ENCODE assay signal across 28 cellular contexts in the genomic region with DNA sequence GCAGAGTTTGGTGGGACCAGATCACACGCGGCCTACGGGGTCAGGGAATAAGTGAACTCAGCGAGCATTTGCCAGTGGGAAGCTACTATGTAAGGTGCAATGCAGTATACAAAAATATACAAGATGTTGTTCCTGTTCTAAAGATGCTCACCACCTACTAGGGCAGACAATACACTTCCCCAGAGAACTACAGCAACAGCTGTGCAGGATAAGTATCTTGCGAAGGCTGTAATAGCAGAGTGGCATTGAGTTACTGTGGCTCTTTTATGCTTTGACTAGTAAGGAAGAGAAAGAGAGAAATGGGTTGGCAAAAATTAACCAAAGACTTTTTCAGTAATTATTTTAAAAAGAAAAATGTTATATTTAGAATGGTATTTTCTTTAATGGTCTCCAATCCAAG.
"Had no signal": no experiment of that assay in that cellular context is flagged by ENCODE, and none has a peak within 500 bp of the region (broad histone marks: within the 10 kb centered on the region; RNA-seq: fewer than 3 reads in every experiment).

No MANE protein-coding gene starts in this region.

- H3K4me1 Mint-ChIP-seq: memory B cell; naive thymus-derived CD4-positive, alpha-beta T cell; nephron progenitor cell; stimulated activated memory B cell treated with anti-CD40 and anti-IgM and Interleukin-4, amounts not matched to agents 10 μg/mL and 1 μg/mL and 100 μg/mL, for 72 hours had no signal

- H3K27ac ChIP-seq: dorsolateral prefrontal cortex, epithelial cell of prostate, esophagus muscularis mucosa, left ventricle myocardium inferior, lower lobe of right lung, neutrophil, psoas muscle, right lobe of liver, spleen, testis, tibial nerve, upper lobe of right lung, vagina had no signal

- ATAC-seq: gastroesophageal sphincter; lower lobe of right lung; naive thymus-derived CD4-positive, alpha-beta T cell; psoas muscle; right lobe of liver; stimulated activated memory B cell treated with anti-CD40 and anti-IgM and Interleukin-4, amounts not matched to agents 10 μg/mL and 1 μg/mL and 100 μg/mL, for 72 hours; upper lobe of right lung had no signal

- H3K36me3 Mint-ChIP-seq: memory B cell; stimulated activated memory B cell treated with anti-CD40 and anti-IgM and Interleukin-4, amounts not matched to agents 10 μg/mL and 1 μg/mL and 100 μg/mL, for 72 hours had no signal

- H3K27ac Mint-ChIP-seq: memory B cell; naive thymus-derived CD4-positive, alpha-beta T cell; nephron progenitor cell; stimulated activated memory B cell treated with anti-CD40 and anti-IgM and Interleukin-4, amounts not matched to agents 10 μg/mL and 1 μg/mL and 100 μg/mL, for 72 hours; stimulated activated naive CD8-positive, alpha-beta T cell treated with anti-CD3 and anti-CD28 coated beads, Interleukin-15, Interleukin-2, amounts not matched to agents 100 ng/mL and 50 ng/mL, for 24 hours had no signal

- H3K27me3 ChIP-seq: dorsolateral prefrontal cortex, esophagus muscularis mucosa, gastroesophageal sphincter, neutrophil, right lobe of liver, spleen, testis, tibial nerve, upper lobe of right lung, vagina had no signal

- H3K9me3 Mint-ChIP-seq: memory B cell; naive thymus-derived CD4-positive, alpha-beta T cell; nephron progenitor cell; stimulated activated memory B cell treated with anti-CD40 and anti-IgM and Interleukin-4, amounts not matched to agents 10 μg/mL and 1 μg/mL and 100 μg/mL, for 72 hours; stimulated activated naive CD8-positive, alpha-beta T cell treated with anti-CD3 and anti-CD28 coated beads, Interleukin-15, Interleukin-2, amounts not matched to agents 100 ng/mL and 50 ng/mL, for 24 hours had no signal

- H3K27me3 Mint-ChIP-seq: memory B cell; naive thymus-derived CD4-positive, alpha-beta T cell had no signal

- DNase-seq: cortex of kidney; dorsolateral prefrontal cortex; effector memory CD4-positive, alpha-beta T cell; foreskin fibroblast; glutamatergic neuron; left ventricle myocardium inferior; lower lobe of right lung; midbrain; naive thymus-derived CD4-positive, alpha-beta T cell; nephron progenitor cell; psoas muscle; retina; right lobe of liver; spleen; stimulated activated CD4-positive, alpha-beta T cell treated with anti-CD3 and anti-CD28 coated beads, Interleukin-15, amount 100 ng/mL, for 24 hours; stimulated activated CD4-positive, alpha-beta T cell treated with anti-CD3 and anti-CD28 coated beads, Interleukin-1b, Interleukin-23, amount 100 ng/mL, for 48 hours; stimulated activated CD4-positive, alpha-beta T cell treated with anti-CD3 and anti-CD28 coated beads, Interleukin-4, amount 100 ng/mL, for 24 hours; testis; upper lobe of right lung had no signal

- H3K36me3 ChIP-seq: gastroesophageal sphincter, left ventricle myocardium inferior, lower lobe of right lung, neutrophil, right lobe of liver, spleen, tibial nerve had no signal

- H3K4me3 Mint-ChIP-seq: memory B cell; naive thymus-derived CD4-positive, alpha-beta T cell; nephron progenitor cell; stimulated activated memory B cell treated with anti-CD40 and anti-IgM and Interleukin-4, amounts not matched to agents 10 μg/mL and 1 μg/mL and 100 μg/mL, for 72 hours; stimulated activated naive CD8-positive, alpha-beta T cell treated with anti-CD3 and anti-CD28 coated beads, Interleukin-15, Interleukin-2, amounts not matched to agents 100 ng/mL and 50 ng/mL, for 24 hours had no signal

- H3K9me3 ChIP-seq: esophagus muscularis mucosa, gastroesophageal sphincter, left ventricle myocardium inferior, lower lobe of right lung, neutrophil, psoas muscle, right lobe of liver, spleen, testis, tibial nerve, upper lobe of right lung, vagina had no signal

- H3K4me1 ChIP-seq: psoas muscle, spleen, tibial nerve, vagina had no signal

- H3K4me3 ChIP-seq: dorsolateral prefrontal cortex, esophagus muscularis mucosa, gastroesophageal sphincter, left ventricle myocardium inferior, lower lobe of right lung, psoas muscle, right lobe of liver, spleen, testis, tibial nerve, upper lobe of right lung, vagina had no signal
